In genomic region chr1:16612332-16613172, GRCh38 we compare ENCODE assay signal across 8 cellular contexts. TPM values are rescaled to one million over a fixed set of nuclear protein-coding genes. Genes with fewer than 3 reads are reported as not detected.
DNase-seq lines count a peak whose midpoint lies in the region; ATAC-seq and TF ChIP-seq lines count a peak whose summit lies in the region.

No MANE protein-coding gene starts in this region.

- no peak overlapping the region for H2BK5ac ChIP-seq in mesendoderm (ENCODE audit: low read length)

- H4K5ac ChIP-seq in mesendoderm (ENCODE audit: low read length): no peak overlapping the region

- TF ChIP-seq CTCF in WTC11 (IDR thresholded peaks at IDR 0.05) (no peak), epithelial cell of proximal tubule (conservative IDR thresholded peaks at IDR 0.05; ENCODE audit: low read depth, low read length) (no peak), thyroid gland (IDR thresholded peaks at IDR 0.05) (no peak)

- H3K18ac ChIP-seq in mesendoderm (ENCODE audit: low read length): peak overlapping the region; percentile 55

- H2BK120ac ChIP-seq in mesendoderm (ENCODE audit: low read depth, low read length): no peak overlapping the region

- ATAC-seq in WTC11: no peak

- POLR2A ChIA-PET in WTC11 (lab: Charles Lee): interaction anchor here (0.6 to 1.2 kb wide), 4 partner anchors 8 to 245 kb away, joined by 3 to 7 read pairs (median 3); no protein-coding TSS in a partner anchor

- H3K9me3 ChIP-seq in thyroid gland: no peaks in the 10 kb centered on the region

- H3K4ac ChIP-seq in mesendoderm (ENCODE audit: low read depth, low read length): no peak overlapping the region

- peak overlapping the region; percentile 18 for H3K23ac ChIP-seq in mesendoderm (ENCODE audit: low read length)

- CTCF ChIA-PET in WTC11 (lab: Charles Lee): interaction anchor here (0.8 to 5.9 kb wide), 11 partner anchors 8 to 348 kb away, joined by 3 to 56 read pairs (median 6); no protein-coding TSS in a partner anchor

- peak overlapping the region; percentile 85 for H3K9ac ChIP-seq in mesendoderm (ENCODE audit: low read length)

- H3K27me3 Mint-ChIP-seq in WTC11 (ENCODE audit: low read depth): no peaks in the 10 kb centered on the region

- DNase-seq in activated naive CD4-positive, alpha-beta T cell treated with Interleukin-2 at 50 U/mL for 16 hours: peak; percentile 25
- no peak for DNase-seq in activated naive CD4-positive, alpha-beta T cell treated with anti-CD3 and anti-CD28 coated beads, Interleukin-2, amount 50 U/mL, for 16 hours
- DNase-seq in MV-4-11 (lab: John Stamatoyannopoulos, UW) (peak; percentile 40), WTC11 (ENCODE audit: low spot score) (peak; percentile 65), epithelial cell of proximal tubule (ENCODE audit: low read depth) (peak; percentile 73), mesendoderm (peak; percentile 78), thyroid gland (peak; percentile 47 to 56), GM19240 (ENCODE audit: insufficient read length, low spot score) (no peak)

- no peaks in the 10 kb centered on the region for H3K79me2 ChIP-seq in mesendoderm (ENCODE audit: control insufficient read depth, insufficient read depth, low read length)

- peak overlapping the region; percentile 85 for H3K4me2 ChIP-seq in mesendoderm (ENCODE audit: low read length)

- H3K4me3 ChIP-seq in epithelial cell of proximal tubule (ENCODE audit: low read depth, low read length): peak overlapping the region; percentile 67
- peak overlapping the region; percentile 29 for H3K4me3 ChIP-seq in mesendoderm (ENCODE audit: low read length)
- peak overlapping the region; percentile 59 to 82 (median 61) for H3K4me3 ChIP-seq in thyroid gland (replicated peaks in 1 of 3)

- no peak for TF ChIP-seq POLR2A in thyroid gland (IDR thresholded peaks at IDR 0.05)

- no peak overlapping the region for H3K4me3 Mint-ChIP-seq in WTC11

- H3K56ac ChIP-seq in mesendoderm (ENCODE audit: low read length): peak overlapping the region; percentile 97

- H3K9me3 Mint-ChIP-seq in WTC11: no peaks in the 10 kb centered on the region

- H3K36me3 ChIP-seq in mesendoderm (ENCODE audit: control insufficient read depth, insufficient read depth, low read length) (no peaks in the 10 kb centered on the region), thyroid gland (peaks cover 4 to 10% of the 10 kb centered on the region in 2 donors)

- no peak overlapping the region for H3K27ac Mint-ChIP-seq in WTC11

- H3K4me1 ChIP-seq in mesendoderm (ENCODE audit: control insufficient read depth, low read depth, low read length): no peaks in the 10 kb centered on the region
- peaks cover 12 to 15% of the 10 kb centered on the region in 2 donors for H3K4me1 ChIP-seq in thyroid gland

- no peaks in the 10 kb centered on the region for H3K4me1 Mint-ChIP-seq in WTC11

- H3K27ac ChIP-seq in mesendoderm (ENCODE audit: low read depth, low read length) (no peak overlapping the region), thyroid gland (peak overlapping the region in 2 of 3 donors; percentile 48 to 73)

- intact Hi-C loops in thyroid gland (cut with DNase I): no loop called here

- no peak overlapping the region for H2AK5ac ChIP-seq in mesendoderm (ENCODE audit: low read length)

- H3K27me3 ChIP-seq in mesendoderm (ENCODE audit: insufficient read depth, low read length, poor library complexity) (peaks cover 3% of the 10 kb centered on the region), thyroid gland (no peaks in the 10 kb centered on the region)

- no peak overlapping the region for H4K8ac ChIP-seq in mesendoderm (ENCODE audit: low read depth, low read length)

- no CpG with 5 or more reads among the region's 31 CpGs for WGBS in mesendoderm (ENCODE audit: extremely low coverage, insufficient coverage, low lambda C conversion rate)
- WGBS in thyroid gland, 2 donors: 8 to 9% methylated on average over 31 of the region's 31 CpGs

- no peak overlapping the region for H2BK15ac ChIP-seq in mesendoderm (replicated peaks; ENCODE audit: low read depth)

- H3K79me1 ChIP-seq in mesendoderm (ENCODE audit: low read length): no peaks in the 10 kb centered on the region

- H3K36me3 Mint-ChIP-seq in WTC11: no peaks in the 10 kb centered on the region

TF ChIP-seq in WTC11, 78 proteins besides CTCF, POLR2A, EP300 and RAD21 (continues in another document):
- TF ChIP-seq JUN (CRISPR knock-in tag; IDR thresholded peaks at IDR 0.05) (no peak), NFE2L1 (CRISPR knock-in tag; IDR thresholded peaks at IDR 0.05) (no peak), ZNF263 (CRISPR knock-in tag; IDR thresholded peaks at IDR 0.05; ENCODE audit: low read depth) (no peak), NR2C2 (CRISPR knock-in tag; IDR thresholded peaks at IDR 0.05) (no peak), ZNF281 (CRISPR knock-in tag; IDR thresholded peaks at IDR 0.05) (no peak), NR1H2 (CRISPR knock-in tag; IDR thresholded peaks at IDR 0.05) (no peak), E2F5 (CRISPR knock-in tag; IDR thresholded peaks at IDR 0.05) (0 out of 2 replicates have a peak, but pooled peaks have one; percentile 27), GABPB1 (CRISPR knock-in tag; IDR thresholded peaks at IDR 0.05) (no peak), KAT7 (CRISPR knock-in tag; IDR thresholded peaks at IDR 0.05; ENCODE audit: borderline replicate concordance) (no peak), E2F1 (CRISPR knock-in tag; IDR thresholded peaks at IDR 0.05) (no peak), ZNF396 (CRISPR knock-in tag; IDR thresholded peaks at IDR 0.05; ENCODE audit: borderline replicate concordance) (no peak), ZBTB43 (CRISPR knock-in tag; IDR thresholded peaks at IDR 0.05) (no peak), HMGA2 (CRISPR knock-in tag; IDR thresholded peaks at IDR 0.05) (peak; percentile 36; the same call in 1 of the 2 replicates)

RNA-seq across cellular contexts. Expression of gene NBPF1, which starts 0.8 kb away (rescaled TPM):
- total RNA-seq in WTC11 (2021): 17.5 to 18.3 TPM (median 17.9 TPM) in 3 replicates
- total RNA-seq in epithelial cell of proximal tubule: 9.2 and 9.7 TPM in 2 replicates
- 10.4 TPM for polyA plus RNA-seq in mesendoderm (2013, experiment 1 of 2)
- 10.7 TPM for polyA plus RNA-seq in mesendoderm (2013, experiment 2 of 2)
- total RNA-seq in thyroid gland: 10 to 100 TPM; 38.9 to 50.9 (median 46.5) TPM

RNA-seq across cellular contexts. Expression of gene RNU1-3, which starts 54.2 kb away (rescaled TPM):
- total RNA-seq in WTC11 (2021) (1,028 to 1,267 TPM (median 1,197 TPM) in 3 replicates), epithelial cell of proximal tubule (under 0.01 TPM in 2 replicates), thyroid gland (under 1 TPM; under 0.01 TPM)
- not detected for polyA plus RNA-seq in mesendoderm (2013, experiment 1 of 2)
- polyA plus RNA-seq in mesendoderm (2013, experiment 2 of 2): not detected

Comparison
In these comparisons a context has a peak if more than half of its experiments do, and no peak if none do; other contexts are left out.
1. DNase-seq: peak in activated naive CD4-positive, alpha-beta T cell treated with Interleukin-2 at 50 U/mL for 16 hours (single experiment), MV-4-11 (single experiment), WTC11 (single experiment), epithelial cell of proximal tubule (single experiment), mesendoderm (single experiment) and thyroid gland (2 of 2); none in activated naive CD4-positive, alpha-beta T cell treated with anti-CD3 and anti-CD28 coated beads, Interleukin-2, amount 50 U/mL, for 16 hours (single experiment) and GM19240 (single experiment).
2. RNA of gene RNU1-3, which starts 54.2 kb away (total RNA-seq): 1,028 to 1,267 TPM in WTC11; under 0.01 TPM in epithelial cell of proximal tubule and under 0.01 TPM in thyroid gland; every median in the first group is over 1,000 times any median in the second.
3. Peak in every context shown above with its lines, with median percentiles within 50 percentile points of each other: H3K4me3 ChIP-seq.